Comparison of ENCODE assay signal across 11 cellular contexts in the genomic region with DNA sequence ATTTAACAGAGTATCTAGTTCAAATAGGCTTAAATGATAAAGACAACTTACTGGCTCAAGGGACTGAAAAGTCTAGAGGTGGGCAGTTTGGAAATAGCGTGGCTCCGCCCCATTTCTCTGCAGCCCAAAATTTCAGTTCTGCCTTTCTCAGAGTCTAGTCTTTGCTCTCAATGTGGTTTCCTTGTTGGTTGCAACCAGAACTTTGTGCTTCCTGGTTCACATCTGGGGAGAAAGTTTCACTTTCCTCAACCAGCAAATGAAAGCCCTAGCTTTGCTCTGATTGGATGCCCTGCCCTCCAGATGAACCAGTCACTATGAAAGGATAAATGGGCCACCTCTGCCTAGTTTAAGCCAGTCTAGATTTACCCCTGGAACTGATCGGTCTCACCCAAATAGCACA. TPM values are rescaled to one million over a fixed set of nuclear protein-coding genes. Genes with fewer than 3 reads are reported as not detected.
DNase-seq lines count a peak whose midpoint lies in the region; ATAC-seq and TF ChIP-seq lines count a peak whose summit lies in the region.
"Had no signal": no experiment of that assay in that cellular context is flagged by ENCODE, and none has a peak within 500 bp of the region (broad histone marks: within the 10 kb centered on the region; RNA-seq: fewer than 3 reads in every experiment).

No MANE protein-coding gene starts in this region.

- H3K36me3 ChIP-seq in SU-DHL-6 (ENCODE audit: low read length) = no peaks in the 10 kb centered on the region
- no peaks in the 10 kb centered on the region for H3K36me3 ChIP-seq in thyroid gland

- H3F3A ChIP-seq in SU-DHL-6 (ENCODE audit: insufficient read depth) = no peaks in the 10 kb centered on the region

- no peaks in the 10 kb centered on the region for H3K4me1 ChIP-seq in thyroid gland

- H3K27ac ChIP-seq in SU-DHL-6 (ENCODE audit: low read depth, low read length) = peak overlapping the region; percentile 15
- no peak overlapping the region for H3K27ac ChIP-seq in thyroid gland

- peak overlapping the region; percentile 47 for H3K4me2 ChIP-seq in SU-DHL-6 (ENCODE audit: low read depth, low read length, poor library complexity, severe bottlenecking)

- TF ChIP-seq POLR2A in thyroid gland (IDR thresholded peaks at IDR 0.05) = no peak

- DNase-seq in GF-D8 (lab: John Stamatoyannopoulos, UW) = peak; percentile 36
- no peak for DNase-seq in NCI-H524 (lab: John Stamatoyannopoulos, UW)
- no peak for DNase-seq in H4 (ENCODE audit: low spot score)
- DNase-seq in thyroid gland = no peak
- no peak for DNase-seq in activated naive CD4-positive, alpha-beta T cell treated with anti-CD3 and anti-CD28 coated beads, Interleukin-2, amount 10 ng/mL, durations not matched to agents 7 days and 5 days
- DNase-seq: DMS 273 treated with DMSO at 0.1 percent for 48 hours had no signal

- 91 to 97% methylated on average over 3 of the region's 3 CpGs for WGBS in thyroid gland, 2 donors

- H3K27ac Mint-ChIP-seq in activated naive CD4-positive, alpha-beta T cell treated with anti-CD3 and anti-CD28 coated beads, Interleukin-2, amount 10 ng/mL, durations not matched to agents 7 days and 5 days = no peak overlapping the region
- H3K27ac Mint-ChIP-seq: activated naive CD4-positive, alpha-beta T cell treated with anti-CD3 and anti-CD28 coated beads, Interleukin-2, amount 50 U/mL, for 24 hours had no signal

- H3K4me3 Mint-ChIP-seq in activated naive CD4-positive, alpha-beta T cell treated with anti-CD3 and anti-CD28 coated beads, Interleukin-2, amount 10 ng/mL, durations not matched to agents 7 days and 5 days = no peak overlapping the region
- H3K4me3 Mint-ChIP-seq: activated naive CD4-positive, alpha-beta T cell treated with anti-CD3 and anti-CD28 coated beads, Interleukin-2, amount 50 U/mL, for 24 hours had no signal

- no peaks in the 10 kb centered on the region for H3K36me3 Mint-ChIP-seq in activated naive CD4-positive, alpha-beta T cell treated with anti-CD3 and anti-CD28 coated beads, Interleukin-2, amount 10 ng/mL, durations not matched to agents 7 days and 5 days
- H3K36me3 Mint-ChIP-seq: activated naive CD4-positive, alpha-beta T cell treated with anti-CD3 and anti-CD28 coated beads, Interleukin-2, amount 50 U/mL, for 24 hours had no signal

- H3K4me3 ChIP-seq in SU-DHL-6 (ENCODE audit: insufficient read depth, low read length, poor library complexity, severe bottlenecking) (peak overlapping the region; percentile 13), thyroid gland (replicated peaks in 1 of 3) (no peak overlapping the region)

- intact Hi-C loops in thyroid gland (cut with DNase I) = no loop called here

- H3K9ac ChIP-seq in SU-DHL-6 (ENCODE audit: low read length) = no peak overlapping the region

- H4K20me1 ChIP-seq in SU-DHL-6 (ENCODE audit: low read depth, low read length) = no peaks in the 10 kb centered on the region

- TF ChIP-seq CTCF in SU-DHL-6 (IDR thresholded peaks at IDR 0.05; ENCODE audit: insufficient read depth, low read length, poor library complexity, severe bottlenecking) (no peak), thyroid gland (IDR thresholded peaks at IDR 0.05) (no peak)

- H3K27me3 ChIP-seq in SU-DHL-6 (ENCODE audit: low read length) (no peaks in the 10 kb centered on the region), thyroid gland (no peaks in the 10 kb centered on the region)

- H3K4me1 Mint-ChIP-seq in activated naive CD4-positive, alpha-beta T cell treated with anti-CD3 and anti-CD28 coated beads, Interleukin-2, amount 10 ng/mL, durations not matched to agents 7 days and 5 days = peaks cover 11% of the 10 kb centered on the region

- no peaks in the 10 kb centered on the region for H3K27me3 Mint-ChIP-seq in activated naive CD4-positive, alpha-beta T cell treated with anti-CD3 and anti-CD28 coated beads, Interleukin-2, amount 10 ng/mL, durations not matched to agents 7 days and 5 days

- H3K79me2 ChIP-seq in SU-DHL-6 (ENCODE audit: insufficient read depth, low read length) = no peaks in the 10 kb centered on the region

- H2AFZ ChIP-seq in SU-DHL-6 (ENCODE audit: low read depth, low read length, severe bottlenecking) = peak overlapping the region; percentile 73

- H3K9me3 Mint-ChIP-seq in activated naive CD4-positive, alpha-beta T cell treated with anti-CD3 and anti-CD28 coated beads, Interleukin-2, amount 10 ng/mL, durations not matched to agents 7 days and 5 days = no peaks in the 10 kb centered on the region

- ATAC-seq in GM19455 (IDR thresholded peaks at IDR 0.05; ENCODE audit: unreplicated experiment) (peak; percentile 93), HG03175 (IDR thresholded peaks at IDR 0.05; ENCODE audit: unreplicated experiment) (peak; percentile 97)

- CTCF ChIA-PET in activated naive CD4-positive, alpha-beta T cell treated with anti-CD3 and anti-CD28 coated beads, Interleukin-2, amount 10 ng/mL, durations not matched to agents 7 days and 5 days (lab: Charles Lee) = no interaction called here

- H3K9me3 ChIP-seq in SU-DHL-6 (ENCODE audit: insufficient read depth, low read length) (no peaks in the 10 kb centered on the region), thyroid gland (no peaks in the 10 kb centered on the region)

- H3K9me2 ChIP-seq in SU-DHL-6 (replicated peaks; ENCODE audit: insufficient read depth, low read length) = no peaks in the 10 kb centered on the region

RNA-seq across cellular contexts. Expression of a gene that starts 14.9 kb away (rescaled TPM):
- total RNA-seq in H4 (2014; rRNA removed; shearing (Covaris generic)) = 0.39 and 1.5 TPM in 2 replicates
- 1 to 10 TPM in 3 of 4 donors, under 1 TPM in 1; 0.78 to 4.5 (median 1.8) TPM for total RNA-seq in thyroid gland

RNA-seq across cellular contexts. Expression of a gene that starts 19.9 kb away (rescaled TPM):
- total RNA-seq in H4 (2014; rRNA removed; shearing (Covaris generic)) = not detected in 2 replicates
- total RNA-seq in thyroid gland = not detected
- total RNA-seq: NCI-H460 had no signal
